6 cellular contexts compared by ENCODE assay signal in the genomic region with DNA sequence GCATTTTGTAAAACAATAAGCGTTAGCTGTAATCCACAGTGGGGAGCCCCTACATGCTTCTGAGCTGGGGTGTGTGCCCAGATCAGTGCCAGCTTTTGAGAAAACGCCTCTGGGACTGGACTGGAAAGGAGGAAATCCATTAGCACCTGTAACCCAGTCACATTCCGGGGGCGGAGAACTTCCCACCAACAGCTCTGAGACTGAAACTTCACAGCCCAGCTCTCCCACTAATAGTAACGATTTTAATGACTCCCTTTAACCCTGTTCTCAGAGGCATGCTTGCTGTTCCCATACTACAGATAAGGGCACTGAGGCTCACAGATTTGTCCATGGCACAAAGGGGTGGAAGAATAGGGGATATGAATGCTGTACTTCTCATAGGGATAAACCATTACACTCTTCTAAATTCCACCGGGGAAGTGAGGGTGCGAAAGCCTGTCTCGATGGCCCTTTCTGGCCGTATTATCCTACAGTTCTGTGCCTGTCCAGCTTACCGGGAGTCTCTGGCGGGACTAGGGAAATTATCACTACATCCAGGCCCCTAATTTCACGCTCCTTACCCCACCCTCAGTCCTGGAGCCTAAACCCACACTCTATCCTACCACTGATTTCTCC. TPM values are rescaled to one million over a fixed set of nuclear protein-coding genes. Genes with fewer than 3 reads are reported as not detected.
A peak's percentile ranks its signal among the peaks of the same experiment; 100 is the strongest.
DNase-seq lines count a peak whose midpoint lies in the region; ATAC-seq and TF ChIP-seq lines count a peak whose summit lies in the region.

No MANE protein-coding gene starts in this region.

- no peaks in the 10 kb centered on the region for H3K9me3 ChIP-seq in NT2/D1 (ENCODE audit: insufficient read depth, low read length)

- peaks cover 41% of the 10 kb centered on the region for H3K4me1 Mint-ChIP-seq in stimulated activated memory B cell treated with anti-CD40 and anti-IgM and Interleukin-4, amounts not matched to agents 10 μg/mL and 1 μg/mL and 100 μg/mL, for 72 hours

- peaks cover 5% of the 10 kb centered on the region for H3K36me3 ChIP-seq in NT2/D1 (ENCODE audit: insufficient read depth, insufficient read length, low read length)

- H3K4me3 ChIP-seq in AG10803 (ENCODE audit: low read length) (peak overlapping the region; percentile 89), NT2/D1 (ENCODE audit: insufficient read length, low read depth) (peak overlapping the region; percentile 54), fibroblast of villous mesenchyme (ENCODE audit: low read depth, low read length) (peak overlapping the region; percentile 99)

- H3K27ac Mint-ChIP-seq in stimulated activated memory B cell treated with anti-CD40 and anti-IgM and Interleukin-4, amounts not matched to agents 10 μg/mL and 1 μg/mL and 100 μg/mL, for 72 hours = peak overlapping the region; percentile 92

- peak overlapping the region; percentile 97 for H3K4me3 Mint-ChIP-seq in stimulated activated memory B cell treated with anti-CD40 and anti-IgM and Interleukin-4, amounts not matched to agents 10 μg/mL and 1 μg/mL and 100 μg/mL, for 72 hours

- H3K27me3 Mint-ChIP-seq in stimulated activated memory B cell treated with anti-CD40 and anti-IgM and Interleukin-4, amounts not matched to agents 10 μg/mL and 1 μg/mL and 100 μg/mL, for 72 hours = no peaks in the 10 kb centered on the region

- no peaks in the 10 kb centered on the region for H3K4me1 ChIP-seq in NT2/D1 (ENCODE audit: insufficient read depth, insufficient read length)

- no peak for DNase-seq in AG10803 (ENCODE audit: low read depth)
- DNase-seq in NT2/D1 (ENCODE audit: low read depth, low spot score) = no peak
- no peak for DNase-seq in fibroblast of villous mesenchyme (ENCODE audit: low read depth)
- no peak for DNase-seq in NOMO-1 treated with dmso at 0.1 percent for 144 hours (lab: John Stamatoyannopoulos, UW; ENCODE audit: unreplicated experiment)
- no peak for DNase-seq in HCEC 1CT

- no peaks in the 10 kb centered on the region for H3K27me3 ChIP-seq in NT2/D1 (ENCODE audit: insufficient read depth, insufficient read length)

- H3K9me3 Mint-ChIP-seq in stimulated activated memory B cell treated with anti-CD40 and anti-IgM and Interleukin-4, amounts not matched to agents 10 μg/mL and 1 μg/mL and 100 μg/mL, for 72 hours = no peaks in the 10 kb centered on the region

- no peak for TF ChIP-seq CTCF in AG10803 (conservative IDR thresholded peaks at IDR 0.05; ENCODE audit: low read length)
- no peak for TF ChIP-seq CTCF in fibroblast of villous mesenchyme (IDR thresholded peaks at IDR 0.05; ENCODE audit: insufficient read depth, low read depth, low read length)

- ATAC-seq in stimulated activated memory B cell treated with anti-CD40 and anti-IgM and Interleukin-4, amounts not matched to agents 10 μg/mL and 1 μg/mL and 100 μg/mL, for 72 hours = no peak

- peaks cover 6% of the 10 kb centered on the region for H3K36me3 Mint-ChIP-seq in stimulated activated memory B cell treated with anti-CD40 and anti-IgM and Interleukin-4, amounts not matched to agents 10 μg/mL and 1 μg/mL and 100 μg/mL, for 72 hours

- peak overlapping the region; percentile 63 for H3K9ac ChIP-seq in NT2/D1 (ENCODE audit: insufficient read length, low read depth)

RNA-seq across cellular contexts. Expression of gene FBXO46, which starts 0.8 kb away (rescaled TPM):
- 7.4 and 12.5 TPM in 2 replicates for total RNA-seq in fibroblast of villous mesenchyme

RNA-seq across cellular contexts. Expression of gene MEIOSIN, which starts 3.4 kb away (rescaled TPM):
- not detected in 2 replicates for total RNA-seq in fibroblast of villous mesenchyme

RNA-seq across cellular contexts. Expression of gene QPCTL, which starts 37.4 kb away (rescaled TPM):
- total RNA-seq in fibroblast of villous mesenchyme = 28.0 and 29.8 TPM in 2 replicates

RNA-seq across cellular contexts. Expression of gene SNRPD2, which starts 38.1 kb away (rescaled TPM):
- total RNA-seq in fibroblast of villous mesenchyme = 191 and 217 TPM in 2 replicates

RNA-seq across cellular contexts. Expression of gene SIX5, which starts 39.2 kb away (rescaled TPM):
- 8.4 and 8.6 TPM in 2 replicates for total RNA-seq in fibroblast of villous mesenchyme
